ENCODE assay signal across 19 cellular contexts in the genomic region with DNA sequence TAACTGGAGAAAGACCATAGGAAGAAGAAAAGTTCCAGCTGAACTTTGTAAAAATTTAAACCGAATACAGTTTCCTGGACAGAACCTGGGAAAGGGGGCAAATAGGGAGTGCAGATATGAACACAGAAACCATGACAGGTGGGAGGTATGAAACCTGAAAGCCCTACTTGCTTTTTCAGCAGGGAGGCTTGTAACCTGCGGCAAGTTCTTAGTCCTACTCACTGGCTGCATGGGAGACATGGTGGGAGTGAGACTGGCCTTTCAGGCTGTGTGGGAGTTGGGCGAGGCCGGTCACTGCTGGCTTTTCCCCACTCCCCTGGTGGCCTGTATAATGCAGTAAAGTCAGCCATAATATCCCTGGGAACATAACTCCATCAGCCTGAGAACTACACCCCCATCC. TPM values are rescaled to one million over a fixed set of nuclear protein-coding genes. Genes with fewer than 3 reads are reported as not detected.
DNase-seq lines count a peak whose midpoint lies in the region; ATAC-seq, FAIRE-seq and TF ChIP-seq lines count a peak whose summit lies in the region.
"Had no signal": no experiment of that assay in that cellular context is flagged by ENCODE, and none has a peak within 500 bp of the region (broad histone marks: within the 10 kb centered on the region; RNA-seq: fewer than 3 reads in every experiment).

No MANE protein-coding gene starts in this region.

- H3K27me3 ChIP-seq in DND-41 (ENCODE audit: insufficient read depth, low read length, poor library complexity) (no peaks in the 10 kb centered on the region), GM23338 (ENCODE audit: insufficient read depth) (no peaks in the 10 kb centered on the region), K562 (ENCODE audit: control insufficient read depth in 2 of 2, insufficient read depth in 2 of 2, low read length in 2 of 2) (no peaks in the 10 kb centered on the region)

- H3K4me3 ChIP-seq in DND-41 (ENCODE audit: low read depth in 1 of 2, low read length in 2 of 2) (no peak overlapping the region), GM23338 (no peak overlapping the region), K562 (no peak overlapping the region), mucosa of descending colon (no peak overlapping the region)
- H3K4me3 ChIP-seq: HAP-1 had no signal

- intact Hi-C loops in K562 (cut with micrococcal nuclease) = no loop called here
- intact Hi-C loops in mucosa of descending colon (cut with DNase I, micrococcal nuclease) = no loop called here

- H2AFZ ChIP-seq in DND-41 (ENCODE audit: low read depth, low read length) = no peak overlapping the region
- peak overlapping the region; percentile 87; the same call in 1 of the 2 replicates for H2AFZ ChIP-seq in GM23338
- H2AFZ ChIP-seq in K562 (ENCODE audit: low read depth, low read length) = no peak overlapping the region

- no peak for FAIRE-seq in K562 (lab: Jason Lieb, UNC)
- FAIRE-seq: G401.6, GM12892 had no signal

- H3K27ac ChIP-seq in DND-41 (ENCODE audit: low read length) (no peak overlapping the region), GM23338 (ENCODE audit: low read depth) (no peak overlapping the region), K562 (ENCODE audit: extremely low read depth, low read depth, low read length) (no peak overlapping the region)

- CTCF ChIA-PET in K562 (lab: Yijun Ruan, JAX; ENCODE audit: low intra/inter-chr PET ratio) = no interaction called here

- TF ChIP-seq EP300 in K562 (IDR thresholded peaks at IDR 0.05; ENCODE audit: low read length) = no peak

- H3K79me2 ChIP-seq in DND-41 (ENCODE audit: insufficient read depth, low read length) (no peaks in the 10 kb centered on the region), GM23338 (replicated peaks; ENCODE audit: insufficient read depth) (no peaks in the 10 kb centered on the region), K562 (ENCODE audit: control insufficient read depth, insufficient read depth, low read length) (no peaks in the 10 kb centered on the region)

- no peaks in the 10 kb centered on the region for H3F3A ChIP-seq in GM23338 (replicated peaks; ENCODE audit: low read depth)

- peaks cover 12% of the 10 kb centered on the region for H3K9me3 Mint-ChIP-seq in GM23338
- peaks cover 15% of the 10 kb centered on the region for H3K9me3 Mint-ChIP-seq in nephron progenitor cell

- H3K9me2 ChIP-seq in GM23338 (ENCODE audit: insufficient read depth) = peaks cover 4% of the 10 kb centered on the region; the same call in 1 of the 2 replicates

- TF ChIP-seq POLR2A in K562 (conservative IDR thresholded peaks at IDR 0.05) = no peak

- H3K9ac ChIP-seq in DND-41 (ENCODE audit: low read depth, low read length) (no peak overlapping the region), K562 (ENCODE audit: insufficient read depth in 1 of 2, low read depth in 2 of 2, low read length in 2 of 2) (no peak overlapping the region)

- in situ Hi-C loops in K562 (cut with MboI) = no loop called here
- in situ Hi-C loops in GM13976 (cut with MboI; ENCODE audit: low sequenced_read_pairs, unreplicated experiment) = no loop called here

- H3K4me3 Mint-ChIP-seq in GM23338 = no peak overlapping the region
- H3K4me3 Mint-ChIP-seq in nephron progenitor cell = no peak overlapping the region
- H3K4me3 Mint-ChIP-seq: CD4-positive, alpha-beta T cell had no signal

- DNase-seq in DND-41 (no peak), GM23338 (ENCODE audit: low spot score) (no peak), K562 (ENCODE audit: extremely low read depth in 1 of 4, low spot score in 3 of 4) (no peak), nephron progenitor cell (peak; percentile 7), NCI-H187 treated with DMSO at 0.1 percent for 48 hours (lab: John Stamatoyannopoulos, UW) (no peak), NCI-H1417 (lab: John Stamatoyannopoulos, UW) (no peak), GM13976 (ENCODE audit: low spot score) (no peak), mucosa of descending colon (no peak)
- DNase-seq: ACHN; C1 segment of cervical spinal cord; Calu3; CD4-positive, alpha-beta T cell; DMS 273 treated with DMSO at 0.1 percent for 48 hours; GOT3; IMR-90; KG1 had no signal

- H3K27me3 Mint-ChIP-seq in GM23338 (ENCODE audit: insufficient read depth, low read depth, poor library complexity) = peaks cover 2% of the 10 kb centered on the region
- H3K27me3 Mint-ChIP-seq in nephron progenitor cell (ENCODE audit: low read depth, poor library complexity) = peaks cover 10% of the 10 kb centered on the region

- H3K36me3 Mint-ChIP-seq in GM23338 (ENCODE audit: low read depth) (0 out of 3 replicates have a peak, but pooled peaks cover 3% of the 10 kb centered on the region), nephron progenitor cell (ENCODE audit: low read depth) (no peaks in the 10 kb centered on the region)

- 0 out of 3 replicates have a peak, but pooled peaks have one; percentile 12 for ATAC-seq in DND-41 (ENCODE audit: insufficient read depth, low read depth)
- ATAC-seq in GM23338 = no peak
- ATAC-seq in K562 = peak; percentile 44
- no peak for ATAC-seq in mucosa of descending colon

- H4K20me1 ChIP-seq in DND-41 (ENCODE audit: insufficient read depth, low read length) = no peaks in the 10 kb centered on the region
- no peaks in the 10 kb centered on the region for H4K20me1 ChIP-seq in GM23338 (replicated peaks; ENCODE audit: insufficient read depth)
- H4K20me1 ChIP-seq in K562 (replicated peaks; ENCODE audit: control insufficient read depth, insufficient read depth, low read length) = no peaks in the 10 kb centered on the region

- no peaks in the 10 kb centered on the region for H3K9me1 ChIP-seq in K562 (ENCODE audit: control insufficient read depth, insufficient read depth, low read length)

- no TSS peak for BruUV-seq in K562 (replicated peaks; lab: Mats Ljungman, UMichigan)

- 3% methylated on average over 4 of the region's 4 CpGs for WGBS in K562 (ENCODE audit: insufficient coverage, low coverage, missing lambda C conversion rate)

- peaks cover 6% of the 10 kb centered on the region for H3K4me1 Mint-ChIP-seq in GM23338
- H3K4me1 Mint-ChIP-seq in nephron progenitor cell = peaks cover 13% of the 10 kb centered on the region

- H3K4me1 ChIP-seq in DND-41 (ENCODE audit: insufficient read depth, low read length) (peaks cover 15% of the 10 kb centered on the region), GM23338 (ENCODE audit: insufficient read depth) (no peaks in the 10 kb centered on the region; the same call in 1 of the 2 replicates), K562 (replicated peaks in 1 of 2; ENCODE audit: control insufficient read depth in 2 of 2, insufficient read depth in 2 of 2, low read length in 2 of 2) (no peaks in the 10 kb centered on the region), mucosa of descending colon (ENCODE audit: low read depth) (no peaks in the 10 kb centered on the region)
- H3K4me1 ChIP-seq: HAP-1 had no signal

- POLR2A ChIA-PET in K562 (lab: Yijun Ruan, JAX) = no interaction called here

- H3K4me2 ChIP-seq in DND-41 (ENCODE audit: insufficient read depth, low read length) (no peak overlapping the region), GM23338 (no peak overlapping the region), K562 (ENCODE audit: insufficient read depth, low read length) (no peak overlapping the region)

- no peak for TF ChIP-seq RAD21 in K562 (CRISPR knock-in tag; conservative IDR thresholded peaks at IDR 0.05 in 1 of 2, IDR thresholded peaks at IDR 0.05 in 1 of 2)

- no peaks in the 10 kb centered on the region for H3K9me3 ChIP-seq in DND-41 (ENCODE audit: insufficient read depth, low read length, severe bottlenecking)
- H3K9me3 ChIP-seq in K562 (replicated peaks; ENCODE audit: control insufficient read depth, insufficient read depth, low read depth, low read length) = no peaks in the 10 kb centered on the region
- no peaks in the 10 kb centered on the region for H3K9me3 ChIP-seq in mucosa of descending colon
- H3K9me3 ChIP-seq: HAP-1 had no signal

- H3K36me3 ChIP-seq in DND-41 (ENCODE audit: insufficient read depth, low read length) = no peaks in the 10 kb centered on the region
- no peaks in the 10 kb centered on the region for H3K36me3 ChIP-seq in GM23338 (ENCODE audit: insufficient read depth)
- H3K36me3 ChIP-seq in K562 (ENCODE audit: control insufficient read depth, insufficient read depth, low read length) = no peaks in the 10 kb centered on the region
- no peaks in the 10 kb centered on the region for H3K36me3 ChIP-seq in mucosa of descending colon (ENCODE audit: low read depth)
- H3K36me3 ChIP-seq: HAP-1 had no signal

- no peak for TF ChIP-seq CTCF in DND-41 (IDR thresholded peaks at IDR 0.05; ENCODE audit: borderline replicate concordance, extremely low read depth, low read length, poor library complexity, severe bottlenecking)
- no peak for TF ChIP-seq CTCF in GM23338 (conservative IDR thresholded peaks at IDR 0.05; ENCODE audit: low read depth in 2 of 2)
- no peak for TF ChIP-seq CTCF in K562 (IDR thresholded peaks at IDR 0.05 in 2 of 3, conservative IDR thresholded peaks at IDR 0.05 in 1 of 3; ENCODE audit: insufficient read depth in 2 of 3, low read depth in 1 of 3, low read length in 3 of 3)
- no peak for TF ChIP-seq CTCF in nephron progenitor cell (IDR thresholded peaks at IDR 0.05)
- no peak for TF ChIP-seq CTCF in GM13976 (IDR thresholded peaks at IDR 0.05; ENCODE audit: borderline replicate concordance, control extremely low read depth, extremely low read depth, insufficient read depth, missing control alignments)
- no peak for TF ChIP-seq CTCF in mucosa of descending colon (IDR thresholded peaks at IDR 0.05)

- H3K27ac Mint-ChIP-seq in GM23338 (no peak overlapping the region), nephron progenitor cell (no peak overlapping the region)
- H3K27ac Mint-ChIP-seq: CD4-positive, alpha-beta T cell had no signal

RNA-seq across cellular contexts. Expression of gene ROS1, which starts 54.2 kb away (rescaled TPM):
- total RNA-seq in GM23338 (2014; rRNA removed; shearing (Covaris generic)) = not detected in 2 replicates
- polyA plus RNA-seq in GM23338 (2016; fragmentation: Nextera tagmentation; extraction: Ambion mirVana) = not detected in 2 replicates
- total RNA-seq in K562 (2011; cell fraction: chromatin; rRNA removed; ENCODE audit: low replicate concordance) = not detected in 2 replicates
- not detected in 2 replicates for total RNA-seq in K562 (2011; cell fraction: nucleolus; rRNA removed)
- not detected in 2 replicates for total RNA-seq in K562 (2011; cell fraction: nucleoplasm; rRNA removed)
- total RNA-seq in K562 (2014; rRNA removed) = not detected in 2 replicates
- 0.03 and 0.04 TPM in 2 replicates for total RNA-seq in K562 (2014; rRNA removed; fragmentation: Illumina TruSeq; extraction: Trizol)
- total RNA-seq in K562 (2015; rRNA removed; fragmentation: Illumina TruSeq; extraction: Trizol) = under 0.01 TPM in 2 replicates
- 0.07 and 0.16 TPM in 2 replicates for total RNA-seq in K562 (2021)
- polyA plus RNA-seq in K562 (2011; rRNA removed) = not detected in 2 replicates
- polyA plus RNA-seq in K562 (2011; cell fraction: cytosol; rRNA removed) = not detected in 2 replicates
- polyA plus RNA-seq in K562 (2011; cell fraction: nucleus; rRNA removed) = not detected in 2 replicates
- 0.01 and 0.06 TPM in 2 replicates for polyA plus RNA-seq in K562 (2012)
- not detected in 2 replicates for polyA plus RNA-seq in K562 (2014; fragmentation: Illumina TruSeq; extraction: Trizol)
- polyA plus RNA-seq in K562 (2014; fragmentation: Nextera tagmentation; extraction: Ambion mirVana) = not detected
- not detected in 2 replicates for polyA plus RNA-seq in K562 (2014; rRNA removed)
- not detected in 2 replicates for polyA minus RNA-seq in K562 (2011; rRNA and poly(A)+ RNA removed)
- polyA minus RNA-seq in K562 (2011; cell fraction: cytosol; rRNA and poly(A)+ RNA removed) = not detected in 2 replicates
- not detected in 2 replicates for polyA minus RNA-seq in K562 (2011; cell fraction: nucleus; rRNA and poly(A)+ RNA removed)
- 1 to 10 TPM in 2 of 3 donors, under 1 TPM in 1; 0.38 to 1.1 (median 1.0) TPM for total RNA-seq in mucosa of descending colon
- total RNA-seq: CD4-positive, alpha-beta T cell had no signal

Comparison
In these comparisons a context has a peak if more than half of its experiments do, and no peak if none do; other contexts are left out.
1. ATAC-seq: peak in DND-41 (single experiment) and K562 (single experiment); none in GM23338 (single experiment) and mucosa of descending colon (single experiment).